8 cellular contexts compared by ENCODE assay signal in the genomic region with DNA sequence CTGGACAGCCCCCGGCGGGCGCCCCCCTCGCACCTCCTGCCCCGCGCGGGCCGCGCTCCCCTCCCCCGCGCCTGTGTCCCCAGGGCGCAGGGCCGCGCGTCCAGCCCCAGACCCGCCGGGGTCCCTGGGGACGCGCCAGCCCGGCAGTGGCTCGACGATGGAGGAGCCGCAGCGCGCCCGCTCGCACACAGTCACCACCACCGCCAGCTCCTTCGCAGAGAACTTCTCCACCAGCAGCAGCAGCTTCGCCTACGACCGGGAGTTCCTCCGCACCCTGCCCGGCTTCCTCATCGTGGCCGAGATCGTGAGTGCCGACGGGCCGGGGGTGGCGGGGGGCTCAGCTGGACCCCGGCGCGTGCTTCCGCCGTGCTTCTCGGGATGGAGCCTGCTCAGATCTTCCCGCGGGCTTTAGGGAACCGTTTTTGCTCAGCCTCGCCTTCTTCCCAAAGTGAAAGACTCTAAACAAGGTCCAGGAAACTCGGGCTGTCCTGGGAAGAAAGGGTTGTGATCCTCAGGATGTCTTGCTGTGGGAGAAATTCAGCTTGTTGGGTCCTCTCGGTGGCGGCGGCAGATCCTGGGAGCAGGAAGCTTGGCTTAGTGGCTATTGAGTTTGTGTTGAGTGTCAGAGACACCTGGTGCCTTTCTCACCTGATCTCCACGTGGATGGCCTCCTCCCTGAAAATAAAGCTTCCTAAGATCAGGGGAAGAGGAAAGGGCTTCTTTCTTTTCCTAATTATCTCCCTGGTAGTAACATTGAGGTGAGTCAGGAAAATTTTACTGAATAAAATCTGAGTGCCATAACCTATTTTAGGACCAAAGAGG. TPM values are rescaled to one million over a fixed set of nuclear protein-coding genes. Genes with fewer than 3 reads are reported as not detected.
DNase-seq lines count a peak whose midpoint lies in the region; ATAC-seq and TF ChIP-seq lines count a peak whose summit lies in the region.

No MANE protein-coding gene starts in this region.

- intact Hi-C loops in testis (cut with DNase I; ENCODE audit: low total_unique reads): no loop called here

- ATAC-seq in GM19467 (IDR thresholded peaks at IDR 0.05; ENCODE audit: unreplicated experiment) (peak; percentile 27), HG03139 (IDR thresholded peaks at IDR 0.05; ENCODE audit: unreplicated experiment) (no peak)

- H3K4me1 ChIP-seq in BLaER1 (peaks cover 27% of the 10 kb centered on the region), mucosa of stomach (ENCODE audit: control insufficient read depth, insufficient read depth, low read length) (peaks cover 13% of the 10 kb centered on the region), testis (no peaks in the 10 kb centered on the region)

- TF ChIP-seq CTCF in epithelial cell of esophagus (IDR thresholded peaks at IDR 0.05; ENCODE audit: insufficient read depth, low read depth, low read length, missing control alignments) (no peak), testis (IDR thresholded peaks at IDR 0.05) (no peak)

- peak overlapping the region; percentile 71 for H3K27ac ChIP-seq in BLaER1
- H3K27ac ChIP-seq in testis: peak overlapping the region in 1 of 2 donors; percentile 42

- DNase-seq in NCI-H1105 (lab: John Stamatoyannopoulos, UW) (peak; percentile 6), epithelial cell of esophagus (ENCODE audit: low read depth) (peak; percentile 45), testis (peak; percentile 24)
- peak; percentile 51 for DNase-seq in activated CD4-positive, alpha-beta T cell treated with anti-CD3 and anti-CD28 coated beads, Interleukin-2, amount 50 U/mL, for 48 hours

- H3K9me3 ChIP-seq in BLaER1 (no peaks in the 10 kb centered on the region), mucosa of stomach (ENCODE audit: control insufficient read depth, low read length) (no peaks in the 10 kb centered on the region), testis (no peaks in the 10 kb centered on the region)

- peaks cover 8% of the 10 kb centered on the region for H4K20me1 ChIP-seq in BLaER1

- H3K27me3 ChIP-seq in BLaER1 (peaks cover 22% of the 10 kb centered on the region), mucosa of stomach (ENCODE audit: control insufficient read depth, insufficient read depth, low read length) (no peaks in the 10 kb centered on the region), testis (no peaks in the 10 kb centered on the region)

- WGBS in testis, 2 donors: 2 to 6% methylated on average over 5 to 21 of the region's 56 CpGs

- H3K4me2 ChIP-seq in BLaER1: peak overlapping the region; percentile 87

- TF ChIP-seq POLR2A in testis (IDR thresholded peaks at IDR 0.05): no peak

- H3K36me3 ChIP-seq in BLaER1 (peaks cover 17% of the 10 kb centered on the region), mucosa of stomach (ENCODE audit: control insufficient read depth, insufficient read depth, low read length) (no peaks in the 10 kb centered on the region), testis (ENCODE audit: low read depth, missing control alignments) (no peaks in the 10 kb centered on the region)

- H3K4me3 ChIP-seq in BLaER1: peak overlapping the region; percentile 85
- peak overlapping the region; percentile 67 for H3K4me3 ChIP-seq in epithelial cell of esophagus (ENCODE audit: low read length)
- peak overlapping the region; percentile 60 for H3K4me3 ChIP-seq in mucosa of stomach (ENCODE audit: low read length)
- H3K4me3 ChIP-seq in testis: peak overlapping the region; percentile 56 to 58

- H3K9ac ChIP-seq in BLaER1: peak overlapping the region; percentile 81
- peak overlapping the region; percentile 76 for H3K9ac ChIP-seq in mucosa of stomach (ENCODE audit: low read length)

RNA-seq across cellular contexts. Expression of a gene that starts 0.5 kb away (rescaled TPM):
- 1 to 10 TPM; 2.5 to 6.8 TPM for total RNA-seq in testis
- polyA plus RNA-seq in testis (ENCODE audit: insufficient read depth, low read depth, low replicate concordance): 1.8 TPM
